In genomic region chr3:65893631-65894030, GRCh38 we compare ENCODE assay signal across 17 cellular contexts.
A peak's percentile ranks its signal among the peaks of the same experiment; 100 is the strongest.
DNase-seq lines count a peak whose midpoint lies in the region; ATAC-seq and TF ChIP-seq lines count a peak whose summit lies in the region.
"Had no signal": no experiment of that assay in that cellular context is flagged by ENCODE, and none has a peak within 500 bp of the region (broad histone marks: within the 10 kb centered on the region; RNA-seq: fewer than 3 reads in every experiment).

No MANE protein-coding gene starts in this region.

- H3K27ac ChIP-seq in GM23248, result peak overlapping the region; percentile 74
- peak overlapping the region; percentile 76 to 84 for H3K27ac ChIP-seq in ascending aorta
- H3K27ac ChIP-seq in foreskin keratinocyte, result peak overlapping the region; percentile 31
- H3K27ac ChIP-seq in suprapubic skin, result peak overlapping the region; percentile 32

- H4K20me1 ChIP-seq in GM23248 (ENCODE audit: insufficient read depth), result no peaks in the 10 kb centered on the region

- DNase-seq in GM23248, result peak; percentile 62
- DNase-seq in ascending aorta (ENCODE audit: low spot score in 2 of 2), result no peak
- peak; percentile 59 to 79 for DNase-seq in foreskin keratinocyte
- no peak for DNase-seq in suprapubic skin (ENCODE audit: low spot score in 2 of 2)
- no peak for DNase-seq in T-helper 1 cell
- DNase-seq in activated CD4-positive, alpha-beta T cell treated with anti-CD3 and anti-CD28 coated beads for 4 hours, result no peak
- DNase-seq in T-helper 9 cell, result no peak
- DNase-seq: C1 segment of cervical spinal cord, DMS 273 treated with DMSO at 0.1 percent for 48 hours, GDM1, KG1, NCI-H1048, NCI-H146, NCI-H2081 treated with DMSO at 0.1 percent for 48 hours, NCI-H524 had no signal

- H3K4me3 ChIP-seq in GM23248 (no peak overlapping the region), ascending aorta (no peak overlapping the region), suprapubic skin (no peak overlapping the region)

- H3K27me3 ChIP-seq in GM23248 (replicated peaks; ENCODE audit: insufficient read depth) (no peaks in the 10 kb centered on the region), ascending aorta (no peaks in the 10 kb centered on the region), foreskin keratinocyte (no peaks in the 10 kb centered on the region), suprapubic skin (no peaks in the 10 kb centered on the region)

- H3F3A ChIP-seq in GM23248 (ENCODE audit: insufficient read depth), result peaks cover 42% of the 10 kb centered on the region

- H3K9me3 ChIP-seq in GM23248 (ENCODE audit: low read depth) (no peaks in the 10 kb centered on the region), ascending aorta (no peaks in the 10 kb centered on the region), suprapubic skin (no peaks in the 10 kb centered on the region)

- TF ChIP-seq POLR2A in suprapubic skin (IDR thresholded peaks at IDR 0.05), result no peak

- in situ Hi-C loops in GM23248 (cut with MboI), result no loop called here

- H3K79me2 ChIP-seq in GM23248 (ENCODE audit: insufficient read depth), result peaks cover 83% of the 10 kb centered on the region

- intact Hi-C loops in ascending aorta (cut with DNase I), result loop anchor here (2.0 kb wide), 3 partner anchors 53 to 145 kb away; partner anchors contain the start of gene MAGI1

- peak overlapping the region; percentile 10 for H3K4me2 ChIP-seq in GM23248 (ENCODE audit: unreplicated experiment)

- WGBS in GM23248 (ENCODE audit: low coverage in 1 of 2, low lambda C conversion rate in 2 of 2, missing lambda C conversion rate in 2 of 2), 2 experiments, result 61 to 67% methylated on average over 2 of the region's 2 CpGs
- 55% methylated on average over 2 of the region's 2 CpGs for WGBS in suprapubic skin

- H3K9me2 ChIP-seq in GM23248 (ENCODE audit: insufficient read depth), result no peaks in the 10 kb centered on the region

- no peak overlapping the region for H2AFZ ChIP-seq in GM23248

- peak overlapping the region; percentile 18; the same call in 1 of the 2 replicates for H3K9ac ChIP-seq in GM23248

- peaks cover 35% of the 10 kb centered on the region for H3K4me1 ChIP-seq in GM23248 (ENCODE audit: insufficient read depth)
- peaks cover 5 to 35% of the 10 kb centered on the region in 2 donors for H3K4me1 ChIP-seq in ascending aorta
- H3K4me1 ChIP-seq in foreskin keratinocyte, result peaks cover 21% of the 10 kb centered on the region
- H3K4me1 ChIP-seq in suprapubic skin, result peaks cover 24% of the 10 kb centered on the region

- TF ChIP-seq CTCF in ascending aorta (IDR thresholded peaks at IDR 0.05) (no peak), foreskin keratinocyte (conservative IDR thresholded peaks at IDR 0.05) (no peak), suprapubic skin (IDR thresholded peaks at IDR 0.05) (no peak)

- no peak for TF ChIP-seq EP300 in suprapubic skin (IDR thresholded peaks at IDR 0.05)

- ATAC-seq in foreskin keratinocyte, result peak; percentile 41
- ATAC-seq: HepG2, Right ventricle myocardium inferior had no signal

- H3K36me3 ChIP-seq in GM23248 (ENCODE audit: low read depth) (no peaks in the 10 kb centered on the region), ascending aorta (no peaks in the 10 kb centered on the region), suprapubic skin (no peaks in the 10 kb centered on the region)

Comparison
In these comparisons a context has a peak if more than half of its experiments do, and no peak if none do; other contexts are left out.
1. DNase-seq: peak in GM23248 (single experiment) and foreskin keratinocyte (2 of 2); none in ascending aorta (0 of 2), suprapubic skin (0 of 2), T-helper 1 cell (0 of 5), activated CD4-positive, alpha-beta T cell treated with anti-CD3 and anti-CD28 coated beads for 4 hours (0 of 2) and T-helper 9 cell (single experiment).
2. Peak in every context shown above with its lines, with median percentiles within 50 percentile points of each other: H3K27ac ChIP-seq.